ENCODE assay signal across 12 cellular contexts in genomic region chr1:11158720-11159321, GRCh38. TPM values are rescaled to one million over a fixed set of nuclear protein-coding genes. Genes with fewer than 3 reads are reported as not detected.
DNase-seq lines count a peak whose midpoint lies in the region; ATAC-seq, FAIRE-seq and TF ChIP-seq lines count a peak whose summit lies in the region.
"Had no signal": no experiment of that assay in that cellular context is flagged by ENCODE, and none has a peak within 500 bp of the region (broad histone marks: within the 10 kb centered on the region; RNA-seq: fewer than 3 reads in every experiment).

No MANE protein-coding gene starts in this region.

- H3K9me3 ChIP-seq in A673 (ENCODE audit: low read depth, low read length, poor library complexity, severe bottlenecking) (no peaks in the 10 kb centered on the region), lower lobe of right lung (no peaks in the 10 kb centered on the region), small intestine (ENCODE audit: control insufficient read depth, low read depth) (no peaks in the 10 kb centered on the region)
- H3K9me3 ChIP-seq: Caco-2 had no signal

- peak; percentile 21 for DNase-seq in A673 (ENCODE audit: low spot score)
- DNase-seq in HS-5 (ENCODE audit: low read depth): peak; percentile 93
- peak; percentile 90 to 96 for DNase-seq in cardiac fibroblast (ENCODE audit: low read depth in 2 of 2)
- no peak for DNase-seq in lower lobe of right lung
- DNase-seq in small intestine: no peak
- DNase-seq: activated CD4-positive, alpha-beta memory T cell treated with anti-CD3 and anti-CD28 coated beads, Interleukin-2, amount 10 ng/mL, durations not matched to agents 7 days and 5 days; Caco-2; effector CD8-positive, alpha-beta T cell; naive thymus-derived CD4-positive, alpha-beta T cell had no signal

- CTCF ChIA-PET in A673 (lab: Charles Lee): interaction anchor here (0.6 kb wide), 1 partner anchor 93 kb away, joined by 3 read pairs; no protein-coding TSS in a partner anchor

- no TSS peak for BruUV-seq in A673 (replicated peaks; lab: Mats Ljungman, UMichigan)

- H3K36me3 ChIP-seq in A673 (ENCODE audit: insufficient read depth, low read length, poor library complexity, severe bottlenecking): peaks cover 19% of the 10 kb centered on the region
- H3K36me3 ChIP-seq in lower lobe of right lung: peaks cover 41% of the 10 kb centered on the region
- H3K36me3 ChIP-seq in small intestine (ENCODE audit: control insufficient read depth in 2 of 2, insufficient read depth in 2 of 2, low read length in 2 of 2): peaks cover 3 to 12% of the 10 kb centered on the region in 2 donors

- H3K4me3 ChIP-seq in A673 (ENCODE audit: low read depth, low read length, poor library complexity, severe bottlenecking) (no peak overlapping the region), cardiac fibroblast (replicated peaks in 1 of 2; ENCODE audit: low read depth in 2 of 2, low read length in 2 of 2) (no peak overlapping the region), lower lobe of right lung (no peak overlapping the region), small intestine (ENCODE audit: low read depth in 1 of 2, low read length in 2 of 2) (no peak overlapping the region)

- H3K27ac ChIP-seq in A673 (ENCODE audit: low read depth, low read length, poor library complexity, severe bottlenecking): no peak overlapping the region
- H3K27ac ChIP-seq in lower lobe of right lung: peak overlapping the region; percentile 32
- H3K27ac ChIP-seq in small intestine (ENCODE audit: low read depth in 1 of 2, low read length in 1 of 2): no peak overlapping the region

- POLR2A ChIA-PET in A673 (lab: Charles Lee; ENCODE audit: low non-redundant PET): no interaction called here

- H3K27me3 ChIP-seq in A673 (replicated peaks; ENCODE audit: insufficient read depth, low read depth, low read length, poor library complexity) (no peaks in the 10 kb centered on the region), lower lobe of right lung (ENCODE audit: low read depth) (no peaks in the 10 kb centered on the region), small intestine (ENCODE audit: control insufficient read depth in 2 of 2, insufficient read depth in 2 of 2, low read length in 2 of 2) (no peaks in the 10 kb centered on the region)

- intact Hi-C loops in A673 (cut with micrococcal nuclease; ENCODE audit: unreplicated experiment) (no loop called here), lower lobe of right lung (cut with DNase I) (no loop called here)

- 78 to 84% (median 78%) methylated on average over 3 of the region's 3 CpGs for WGBS in small intestine, 3 donors

- TF ChIP-seq CTCF in A673 (conservative IDR thresholded peaks at IDR 0.05; ENCODE audit: low read depth, low read length) (no peak), cardiac fibroblast (IDR thresholded peaks at IDR 0.05; ENCODE audit: low read depth, low read length) (no peak), lower lobe of right lung (IDR thresholded peaks at IDR 0.05) (no peak)

- ATAC-seq in lower lobe of right lung (no peak), GM19035 (IDR thresholded peaks at IDR 0.05; ENCODE audit: unreplicated experiment) (no peak), GM19463 (IDR thresholded peaks at IDR 0.05; ENCODE audit: unreplicated experiment) (no peak), HG03354 (IDR thresholded peaks at IDR 0.05; ENCODE audit: poor library complexity, severe bottlenecking, unreplicated experiment) (no peak)
- ATAC-seq: naive thymus-derived CD4-positive, alpha-beta T cell had no signal

- no peaks in the 10 kb centered on the region for H3K4me1 ChIP-seq in A673 (ENCODE audit: insufficient read depth, low read length, poor library complexity, severe bottlenecking)
- no peaks in the 10 kb centered on the region for H3K4me1 ChIP-seq in lower lobe of right lung
- no peaks in the 10 kb centered on the region for H3K4me1 ChIP-seq in small intestine (ENCODE audit: control insufficient read depth in 2 of 2, insufficient read depth in 1 of 2, low read depth in 1 of 2, low read length in 1 of 2)
- H3K4me1 ChIP-seq: Caco-2 had no signal

- no peak for FAIRE-seq in small intestine (lab: Jason Lieb, UNC)

RNA-seq across cellular contexts. Expression of gene ANGPTL7, which starts 30.3 kb away (rescaled TPM):
- not detected in 2 replicates for total RNA-seq in A673 (2021)
- total RNA-seq in lower lobe of right lung: 0.80 TPM
- under 1 TPM in 1 of 3 donors, not detected in 2; 0.73 TPM for polyA plus RNA-seq in small intestine
- total RNA-seq: activated CD4-positive, alpha-beta memory T cell treated with anti-CD3 and anti-CD28 coated beads, Interleukin-2, amount 10 ng/mL, durations not matched to agents 7 days and 5 days; Caco-2; naive thymus-derived CD4-positive, alpha-beta T cell had no signal
- polyA plus RNA-seq: naive thymus-derived CD4-positive, alpha-beta T cell had no signal

RNA-seq across cellular contexts. Expression of gene EXOSC10, which starts 59.2 kb away (rescaled TPM):
- total RNA-seq in A673 (2021) (112 and 119 TPM in 2 replicates), lower lobe of right lung (47.7 TPM)
- polyA plus RNA-seq in small intestine: 10 to 100 TPM; 30.1 to 38.5 (median 31.1) TPM

Comparison
In these comparisons a context has a peak if more than half of its experiments do, and no peak if none do; other contexts are left out.
1. DNase-seq: peak in A673 (single experiment), HS-5 (single experiment) and cardiac fibroblast (2 of 2); none in lower lobe of right lung (single experiment) and small intestine (single experiment).